Comparison of ENCODE assay signal across 9 cellular contexts in the genomic region with DNA sequence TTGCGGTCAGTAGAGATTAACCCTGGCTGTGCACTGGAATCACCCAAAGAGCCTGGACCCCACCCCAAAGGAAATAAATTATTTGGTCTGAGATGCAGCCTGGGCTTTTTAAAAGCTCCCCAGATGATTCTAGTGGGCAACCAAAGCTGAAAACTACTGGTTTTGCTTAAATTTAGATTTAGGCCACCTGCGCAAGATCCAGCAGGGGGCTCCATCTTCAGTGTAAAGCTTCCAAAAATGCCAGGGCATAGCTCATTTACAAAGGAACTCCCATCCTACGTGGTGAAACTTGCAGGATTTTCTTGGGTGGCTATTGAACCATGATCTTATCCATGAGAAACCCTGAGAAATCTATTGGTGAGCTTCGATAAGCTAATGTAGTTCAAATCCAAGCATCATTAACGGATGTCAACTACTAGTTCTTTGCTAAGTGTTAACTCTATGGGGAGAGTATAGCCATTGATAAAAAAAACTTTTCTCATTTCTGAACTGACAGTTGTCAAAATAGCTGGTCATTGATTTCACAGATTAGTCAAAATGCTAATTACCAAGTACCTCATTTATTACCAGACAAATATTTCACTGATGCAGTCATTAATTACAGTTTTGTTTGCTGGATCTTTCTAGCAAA.
DNase-seq lines count a peak whose midpoint lies in the region; ATAC-seq and TF ChIP-seq lines count a peak whose summit lies in the region.
"Had no signal": no experiment of that assay in that cellular context is flagged by ENCODE, and none has a peak within 500 bp of the region (broad histone marks: within the 10 kb centered on the region; RNA-seq: fewer than 3 reads in every experiment).

No MANE protein-coding gene starts in this region.

- peak; percentile 54 for TF ChIP-seq CTCF in AG09309 (IDR thresholded peaks at IDR 0.05; ENCODE audit: control insufficient read depth, insufficient read depth, low read depth, low read length, missing control alignments)
- TF ChIP-seq CTCF in GM13977 (IDR thresholded peaks at IDR 0.05; ENCODE audit: extremely low read depth, insufficient read depth, missing control alignments) = peak; percentile 47
- peak; percentile 42 for TF ChIP-seq CTCF in glutamatergic neuron (IDR thresholded peaks at IDR 0.05; ENCODE audit: partially characterized antibody, unreplicated experiment)

- no peak overlapping the region for H3K4me3 ChIP-seq in AG09309 (ENCODE audit: control insufficient read depth, low read depth, low read length)
- H3K4me3 ChIP-seq: lower lobe of right lung had no signal

- peaks cover 15% of the 10 kb centered on the region for H3K4me1 Mint-ChIP-seq in glutamatergic neuron (ENCODE audit: low read depth, unreplicated experiment)

- no peaks in the 10 kb centered on the region for H3K36me3 Mint-ChIP-seq in glutamatergic neuron (ENCODE audit: unreplicated experiment)

- DNase-seq in AG09309 (ENCODE audit: low read depth) = no peak
- peak; percentile 16 for DNase-seq in GM13977 (ENCODE audit: low spot score)
- DNase-seq in RKO (ENCODE audit: low spot score) = peak; percentile 49
- DNase-seq in glutamatergic neuron = peak; percentile 19
- no peak for DNase-seq in NCI-H345 (lab: John Stamatoyannopoulos, UW)
- DNase-seq: lower lobe of right lung had no signal

- peaks cover 4% of the 10 kb centered on the region for H3K27me3 Mint-ChIP-seq in glutamatergic neuron (ENCODE audit: unreplicated experiment)

- H3K4me3 Mint-ChIP-seq in glutamatergic neuron (ENCODE audit: unreplicated experiment) = no peak overlapping the region

- H3K9me3 Mint-ChIP-seq in glutamatergic neuron (ENCODE audit: unreplicated experiment) = peaks cover 6% of the 10 kb centered on the region

- no peak overlapping the region for H3K27ac Mint-ChIP-seq in glutamatergic neuron (ENCODE audit: unreplicated experiment)

- ATAC-seq in GM19351 (IDR thresholded peaks at IDR 0.05; ENCODE audit: unreplicated experiment) (no peak), GM18909 (IDR thresholded peaks at IDR 0.05; ENCODE audit: poor library complexity, unreplicated experiment) (no peak), HG03108 (IDR thresholded peaks at IDR 0.05; ENCODE audit: unreplicated experiment) (no peak)
- ATAC-seq: lower lobe of right lung had no signal

- in situ Hi-C loops in GM13977 (cut with MboI; ENCODE audit: low pct_unique_long_range_greater_than_20kb, low sequenced_read_pairs, unreplicated experiment) = loop anchor here (25.0 kb wide), 1 partner anchor 269 kb away; no protein-coding TSS in a partner anchor

Comparison
In these comparisons a context has a peak if more than half of its experiments do, and no peak if none do; other contexts are left out.
1. DNase-seq: peak in GM13977 (single experiment), RKO (single experiment) and glutamatergic neuron (single experiment); none in AG09309 (single experiment) and NCI-H345 (single experiment).
2. Peak in every context shown above with its lines, with median percentiles within 50 percentile points of each other: CTCF ChIP-seq.